In genomic region chr14:66495214-66496098, GRCh38 we compare ENCODE assay signal across 9 cellular contexts. TPM values are rescaled to one million over a fixed set of nuclear protein-coding genes. Genes with fewer than 3 reads are reported as not detected.
A peak's percentile ranks its signal among the peaks of the same experiment; 100 is the strongest.
DNase-seq lines count a peak whose midpoint lies in the region; ATAC-seq, FAIRE-seq and TF ChIP-seq lines count a peak whose summit lies in the region.
"Had no signal": no experiment of that assay in that cellular context is flagged by ENCODE, and none has a peak within 500 bp of the region (broad histone marks: within the 10 kb centered on the region; RNA-seq: fewer than 3 reads in every experiment).

No MANE protein-coding gene starts in this region.

- H3K79me2 ChIP-seq in GM23338 (replicated peaks; ENCODE audit: insufficient read depth): no peaks in the 10 kb centered on the region
- no peaks in the 10 kb centered on the region for H3K79me2 ChIP-seq in mammary epithelial cell (ENCODE audit: insufficient read depth, low read length)

- CTCF ChIA-PET in mammary epithelial cell (lab: Charles Lee; ENCODE audit: low non-redundant PET): interaction anchor here (0.8 kb wide), 1 partner anchor 55 kb away, joined by 6 read pairs; no protein-coding TSS in a partner anchor

- H3K36me3 ChIP-seq in GM23338 (ENCODE audit: insufficient read depth) (no peaks in the 10 kb centered on the region), MG63 (no peaks in the 10 kb centered on the region), mammary epithelial cell (ENCODE audit: insufficient read depth, low read length) (no peaks in the 10 kb centered on the region)

- H3K4me2 ChIP-seq in GM23338 (no peak overlapping the region), mammary epithelial cell (ENCODE audit: insufficient read depth, low read depth, low read length) (peak overlapping the region; percentile 81)

- ATAC-seq in GM23338: peak; percentile 93

- H3K4me3 Mint-ChIP-seq in GM23338: no peak overlapping the region

- FAIRE-seq in islet of Langerhans (lab: Jason Lieb, UNC): peak; percentile 96

- DNase-seq in SIG-M5 treated with dmso at 0.1 percent for 504 hours (lab: John Stamatoyannopoulos, UW; ENCODE audit: unreplicated experiment) (peak; percentile 49), SIG-M5 (lab: John Stamatoyannopoulos, UW) (no peak), GM23338 (ENCODE audit: low spot score) (peak; percentile 69), MG63 (peak; percentile 0), SHP77 (lab: John Stamatoyannopoulos, UW) (peak; percentile 79 to 81), mammary epithelial cell (peak; percentile 63)
- DNase-seq in stimulated activated CD4-positive, alpha-beta T cell treated with anti-CD3 and anti-CD28 coated beads, Interleukin-2, amount 100 ng/mL, for 24 hours: peak; percentile 19 to 34

- H3K9me3 Mint-ChIP-seq in GM23338: no peaks in the 10 kb centered on the region

- 1% methylated on average over 4 of the region's 4 CpGs for WGBS in mammary epithelial cell (ENCODE audit: low coverage, missing lambda C conversion rate)

- no peaks in the 10 kb centered on the region for H3K36me3 Mint-ChIP-seq in GM23338 (ENCODE audit: low read depth)

- no TSS peak for BruUV-seq in mammary epithelial cell (replicated peaks; lab: Mats Ljungman, UMichigan)

- H3K4me3 ChIP-seq in GM23338: no peak overlapping the region
- no peak overlapping the region for H3K4me3 ChIP-seq in MG63
- peak overlapping the region in 2 of 3 experiments; percentile 37 to 41 for H3K4me3 ChIP-seq in mammary epithelial cell (replicated peaks in 1 of 3; ENCODE audit: insufficient read depth in 1 of 3, low read depth in 2 of 3, low read length in 3 of 3)

- H3K27ac Mint-ChIP-seq in GM23338: no peak overlapping the region

- H3K9me3 ChIP-seq in MG63 (no peaks in the 10 kb centered on the region), mammary epithelial cell (replicated peaks; ENCODE audit: insufficient read depth, low read length) (no peaks in the 10 kb centered on the region)

- H3K27me3 Mint-ChIP-seq in GM23338 (ENCODE audit: insufficient read depth, low read depth, poor library complexity): peaks cover 4% of the 10 kb centered on the region

- H3K9ac ChIP-seq in mammary epithelial cell (ENCODE audit: insufficient read depth, low read length): no peak overlapping the region

- H3K4me1 Mint-ChIP-seq in GM23338: peaks cover 5% of the 10 kb centered on the region; the same call in 1 of the 3 replicates

- TF ChIP-seq CTCF in GM23338 (conservative IDR thresholded peaks at IDR 0.05; ENCODE audit: low read depth in 2 of 2): peak; percentile 83
- TF ChIP-seq CTCF in mammary epithelial cell (conservative IDR thresholded peaks at IDR 0.05 in 1 of 2, IDR thresholded peaks at IDR 0.05 in 1 of 2; ENCODE audit: extremely low read depth in 1 of 2, insufficient read depth in 1 of 2, low read depth in 1 of 2, low read length in 2 of 2): peak; percentile 79 to 84

- dilution Hi-C loops in mammary epithelial cell (cut with HindIII; ENCODE audit: low sequenced_read_pairs): no loop called here

- H4K20me1 ChIP-seq in GM23338 (replicated peaks; ENCODE audit: insufficient read depth): no peaks in the 10 kb centered on the region
- H4K20me1 ChIP-seq in mammary epithelial cell (ENCODE audit: insufficient read depth, low read length): no peaks in the 10 kb centered on the region

- no peak overlapping the region for H2AFZ ChIP-seq in GM23338
- H2AFZ ChIP-seq in mammary epithelial cell (ENCODE audit: low read depth, low read length): peak overlapping the region; percentile 80

- H3K4me1 ChIP-seq in GM23338 (ENCODE audit: insufficient read depth): no peaks in the 10 kb centered on the region
- H3K4me1 ChIP-seq in mammary epithelial cell (ENCODE audit: insufficient read depth, low read length): peaks cover 8% of the 10 kb centered on the region

- no peaks in the 10 kb centered on the region for H3K27me3 ChIP-seq in GM23338 (ENCODE audit: insufficient read depth)
- H3K27me3 ChIP-seq in MG63: no peaks in the 10 kb centered on the region
- no peaks in the 10 kb centered on the region for H3K27me3 ChIP-seq in mammary epithelial cell (ENCODE audit: insufficient read depth, low read length)

- no peak overlapping the region for H3K27ac ChIP-seq in GM23338 (ENCODE audit: low read depth)
- H3K27ac ChIP-seq in mammary epithelial cell (ENCODE audit: insufficient read depth, low read depth, low read length): peak overlapping the region; percentile 1
- H3K27ac ChIP-seq: epithelial cell of prostate had no signal

- intact Hi-C loops in mammary epithelial cell (cut with micrococcal nuclease): loop anchor here (1.0 to 5.0 kb wide), 6 partner anchors 12 to 642 kb away; no protein-coding TSS in a partner anchor

- no peaks in the 10 kb centered on the region for H3K9me2 ChIP-seq in GM23338 (ENCODE audit: insufficient read depth)

- in situ Hi-C loops in mammary epithelial cell (cut with MboI; ENCODE audit: low sequenced_read_pairs in 2 of 2): no loop called here

- H3F3A ChIP-seq in GM23338 (replicated peaks; ENCODE audit: low read depth): no peaks in the 10 kb centered on the region

TF ChIP-seq in GM23338, 12 proteins besides CTCF, POLR2A, EP300 and RAD21:
- TF ChIP-seq CREB1 (CRISPR knock-in tag; IDR thresholded peaks at IDR 0.05; ENCODE audit: low read depth): no peak
- TF ChIP-seq ETS1 (IDR thresholded peaks at IDR 0.05): no peak
- no peak for TF ChIP-seq ZNF114 (CRISPR knock-in tag; IDR thresholded peaks at IDR 0.05)
- TF ChIP-seq EZH2 (IDR thresholded peaks at IDR 0.05; ENCODE audit: low read depth, unreplicated experiment): no peak
- TF ChIP-seq JUNB (IDR thresholded peaks at IDR 0.05; ENCODE audit: unreplicated experiment): no peak
- no peak for TF ChIP-seq POLR2AphosphoS5 (IDR thresholded peaks at IDR 0.05; ENCODE audit: low read depth)
- no peak for TF ChIP-seq STAT1 (IDR thresholded peaks at IDR 0.05; ENCODE audit: unreplicated experiment)
- TF ChIP-seq NANOG (IDR thresholded peaks at IDR 0.05; ENCODE audit: borderline replicate concordance): no peak
- TF ChIP-seq REST (IDR thresholded peaks at IDR 0.05; ENCODE audit: unreplicated experiment): no peak
- TF ChIP-seq EZH2phosphoT487 (IDR thresholded peaks at IDR 0.05; ENCODE audit: unreplicated experiment): no peak
TF ChIP-seq in GM23338: peak in this region for 0.

RNA-seq across cellular contexts. Expression of gene CCDC196, which starts 9.3 kb away (rescaled TPM):
- total RNA-seq in GM23338 (2014; rRNA removed; shearing (Covaris generic)): not detected in 2 replicates
- 0.27 TPM in 1 of 2 replicates, not detected in the other for polyA plus RNA-seq in GM23338 (2016; fragmentation: Nextera tagmentation; extraction: Ambion mirVana)
- total RNA-seq in MG63 (2014; rRNA removed; shearing (Covaris generic); ENCODE audit: low replicate concordance): not detected in 2 replicates
- not detected for total RNA-seq in mammary epithelial cell
- polyA plus RNA-seq in mammary epithelial cell: not detected
- polyA minus RNA-seq in mammary epithelial cell: not detected

RNA-seq across cellular contexts. Expression of gene GPHN, which starts 12.5 kb away (rescaled TPM):
- 13.7 and 17.6 TPM in 2 replicates for total RNA-seq in GM23338 (2014; rRNA removed; shearing (Covaris generic))
- polyA plus RNA-seq in GM23338 (2016; fragmentation: Nextera tagmentation; extraction: Ambion mirVana) (20.6 and 22.4 TPM in 2 replicates), mammary epithelial cell (15.8 TPM)
- total RNA-seq in MG63 (2014; rRNA removed; shearing (Covaris generic); ENCODE audit: low replicate concordance): 0.07 TPM in 1 of 2 replicates, not detected in the other
- total RNA-seq in mammary epithelial cell: 10 to 100 TPM; 10.8 to 30.2 TPM
- 32.3 TPM for polyA minus RNA-seq in mammary epithelial cell

Comparison
In these comparisons a context has a peak if more than half of its experiments do, and no peak if none do; other contexts are left out.
1. H3K4me3 ChIP-seq: peak in mammary epithelial cell (2 of 3); none in GM23338 (single experiment) and MG63 (single experiment).
2. RNA of gene GPHN, which starts 12.5 kb away (total RNA-seq): 10.8 to 30.2 TPM in mammary epithelial cell and 13.7 to 17.6 TPM in GM23338; 0.07 TPM in MG63; every median in the first group is over 10 times any median in the second.